In the genomic region with DNA sequence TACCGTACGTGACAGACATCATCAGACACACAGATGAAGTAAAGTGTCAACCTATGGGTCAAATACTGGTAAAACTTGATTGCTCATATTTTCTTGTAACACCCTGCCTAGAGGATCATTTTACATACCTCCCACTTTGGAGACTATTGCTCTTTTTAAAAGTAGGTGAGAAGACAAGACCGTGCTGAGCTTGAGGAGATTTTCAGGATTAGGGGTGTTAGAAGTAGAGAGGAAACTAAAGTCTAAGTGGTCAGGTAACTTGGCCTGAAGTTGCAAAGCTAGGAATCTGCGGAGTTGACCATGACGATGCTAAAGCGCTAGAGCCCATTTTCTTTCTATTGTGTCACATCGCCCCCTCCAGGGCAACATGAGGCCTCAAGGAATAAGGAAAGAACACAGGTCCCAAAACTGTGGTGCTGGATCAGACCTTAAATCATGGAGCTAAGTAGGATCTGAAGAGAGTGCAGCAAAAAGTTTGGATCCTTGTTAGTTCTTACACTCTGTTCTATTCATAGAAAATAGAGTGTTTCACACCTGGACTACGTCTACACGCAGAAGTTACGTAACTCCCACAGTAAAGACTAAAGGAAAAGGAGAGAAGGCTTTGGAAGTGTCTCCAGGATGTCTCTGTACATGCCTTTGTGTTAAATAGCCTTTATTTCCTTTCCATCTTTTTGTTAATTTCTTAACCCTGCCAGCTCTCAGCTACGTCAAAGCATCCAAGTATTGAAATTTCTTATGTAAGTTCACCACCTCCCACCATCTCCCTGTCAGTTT, we compare ENCODE assay signal across 8 cellular contexts. TPM values are rescaled to one million over a fixed set of nuclear protein-coding genes. Genes with fewer than 3 reads are reported as not detected.
DNase-seq lines count a peak whose midpoint lies in the region; ATAC-seq and TF ChIP-seq lines count a peak whose summit lies in the region.

No MANE protein-coding gene starts in this region.

- no peak for TF ChIP-seq POLR2A in GM18505 (IDR thresholded peaks at IDR 0.05; ENCODE audit: borderline replicate concordance, extremely low read depth, insufficient read depth, insufficient read length)

- peak; percentile 35 to 47 for ATAC-seq in activated T-cell treated with anti-CD3 and anti-CD28 coated beads, Interleukin-2, amount 50 U/mL, for 72 hours (replicated peaks in 1 of 2)
- ATAC-seq in GM18505 (IDR thresholded peaks at IDR 0.05; ENCODE audit: unreplicated experiment): no peak
- no peak for ATAC-seq in GM21737 (IDR thresholded peaks at IDR 0.05; ENCODE audit: unreplicated experiment)

- peak overlapping the region in 1 of 2 donors; percentile 54 for H3K4me3 Mint-ChIP-seq in activated T-cell treated with anti-CD3 and anti-CD28 coated beads, Interleukin-2, amount 50 U/mL, for 72 hours
- no peak overlapping the region for H3K4me3 Mint-ChIP-seq in activated naive CD8-positive, alpha-beta T cell treated with anti-CD3 and anti-CD28 coated beads for 36 hours

- H3K4me3 ChIP-seq in left ventricle myocardium inferior: no peak overlapping the region

- no peaks in the 10 kb centered on the region for H3K9me3 ChIP-seq in left ventricle myocardium inferior (replicated peaks)

- H3K4me1 Mint-ChIP-seq in activated T-cell treated with anti-CD3 and anti-CD28 coated beads, Interleukin-2, amount 50 U/mL, for 72 hours (ENCODE audit: low read depth): peaks cover 13% of the 10 kb centered on the region
- peaks cover 25% of the 10 kb centered on the region for H3K4me1 Mint-ChIP-seq in activated naive CD8-positive, alpha-beta T cell treated with anti-CD3 and anti-CD28 coated beads for 36 hours

- no peaks in the 10 kb centered on the region for H3K9me3 Mint-ChIP-seq in activated T-cell treated with anti-CD3 and anti-CD28 coated beads, Interleukin-2, amount 50 U/mL, for 72 hours
- H3K9me3 Mint-ChIP-seq in activated naive CD8-positive, alpha-beta T cell treated with anti-CD3 and anti-CD28 coated beads for 36 hours: no peaks in the 10 kb centered on the region

- TF ChIP-seq CTCF in left ventricle myocardium inferior (IDR thresholded peaks at IDR 0.05; ENCODE audit: borderline replicate concordance): peak; percentile 77

- peak; percentile 37 to 42 for DNase-seq in activated T-cell treated with anti-CD3 and anti-CD28 coated beads, Interleukin-2, amount 50 U/mL, for 72 hours
- DNase-seq in activated T-cell treated with anti-CD3 and anti-CD28 coated beads, Interleukin-2, amount 50 U/mL, for 1 hour: no peak
- DNase-seq in NAMALWA (ENCODE audit: low spot score) (peak; percentile 42), left ventricle myocardium inferior (peak; percentile 17), putamen (ENCODE audit: low spot score) (peak; percentile 62)
- peak; percentile 14 for DNase-seq in activated naive CD8-positive, alpha-beta T cell treated with anti-CD3 and anti-CD28 coated beads for 36 hours

- H3K4me1 ChIP-seq in left ventricle myocardium inferior: no peaks in the 10 kb centered on the region

- no peaks in the 10 kb centered on the region for H3K36me3 Mint-ChIP-seq in activated T-cell treated with anti-CD3 and anti-CD28 coated beads, Interleukin-2, amount 50 U/mL, for 72 hours (ENCODE audit: insufficient read depth in 2 of 2)
- H3K36me3 Mint-ChIP-seq in activated naive CD8-positive, alpha-beta T cell treated with anti-CD3 and anti-CD28 coated beads for 36 hours: no peaks in the 10 kb centered on the region

- intact Hi-C loops in left ventricle myocardium inferior (cut with micrococcal nuclease): no loop called here

- no peaks in the 10 kb centered on the region for H3K27me3 ChIP-seq in left ventricle myocardium inferior (ENCODE audit: low read depth)

- no peaks in the 10 kb centered on the region for H3K27me3 Mint-ChIP-seq in activated T-cell treated with anti-CD3 and anti-CD28 coated beads, Interleukin-2, amount 50 U/mL, for 72 hours (ENCODE audit: low read depth)
- H3K27me3 Mint-ChIP-seq in activated naive CD8-positive, alpha-beta T cell treated with anti-CD3 and anti-CD28 coated beads for 36 hours: no peaks in the 10 kb centered on the region

- no peak overlapping the region for H3K27ac Mint-ChIP-seq in activated T-cell treated with anti-CD3 and anti-CD28 coated beads, Interleukin-2, amount 50 U/mL, for 72 hours
- H3K27ac Mint-ChIP-seq in activated naive CD8-positive, alpha-beta T cell treated with anti-CD3 and anti-CD28 coated beads for 36 hours: no peak overlapping the region

- no peak overlapping the region for H3K27ac ChIP-seq in left ventricle myocardium inferior (replicated peaks)

- no peaks in the 10 kb centered on the region for H3K36me3 ChIP-seq in left ventricle myocardium inferior

RNA-seq across cellular contexts. Expression of a gene that starts 8.7 kb away (rescaled TPM):
- 10 to 100 TPM; 29.7 to 31.2 TPM for total RNA-seq in activated T-cell treated with anti-CD3 and anti-CD28 coated beads, Interleukin-2, amount 50 U/mL, for 72 hours
- total RNA-seq in activated naive CD8-positive, alpha-beta T cell treated with anti-CD3 and anti-CD28 coated beads for 36 hours: 10 to 100 TPM; 14.3 to 15.5 TPM
- total RNA-seq in left ventricle myocardium inferior: 4.5 TPM

Comparison
In these comparisons a context has a peak if more than half of its experiments do, and no peak if none do; other contexts are left out.
1. ATAC-seq: peak in activated T-cell treated with anti-CD3 and anti-CD28 coated beads, Interleukin-2, amount 50 U/mL, for 72 hours (2 of 2); none in GM18505 (single experiment) and GM21737 (single experiment).